8 cellular contexts compared by ENCODE assay signal in the genomic region with DNA sequence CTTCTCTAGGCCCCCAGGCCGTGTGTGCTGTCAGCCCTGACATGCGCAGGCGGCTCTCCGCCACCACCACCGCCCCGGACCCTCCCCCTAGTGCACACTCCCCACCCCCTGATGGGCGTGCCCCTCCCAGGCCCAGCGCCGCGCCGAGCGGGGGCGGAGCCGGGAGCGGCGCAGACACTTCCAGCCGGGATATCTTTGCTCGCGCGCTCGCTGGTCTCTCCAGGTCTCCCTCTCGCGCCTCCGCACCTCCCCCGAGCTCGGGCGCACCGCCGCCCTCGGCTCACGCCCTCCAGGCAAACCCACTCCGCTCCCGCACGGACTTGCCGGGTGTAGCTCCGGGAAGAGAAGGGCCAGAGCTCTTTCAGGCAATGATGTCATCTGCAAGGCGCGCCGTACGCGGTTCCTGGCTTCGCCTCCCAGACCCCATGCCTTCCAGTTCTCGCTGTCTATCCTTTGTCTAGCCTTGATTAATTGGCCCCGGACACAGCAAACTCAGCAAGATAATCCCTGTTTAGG. TPM values are rescaled to one million over a fixed set of nuclear protein-coding genes. Genes with fewer than 3 reads are reported as not detected.
DNase-seq lines count a peak whose midpoint lies in the region; ATAC-seq and TF ChIP-seq lines count a peak whose summit lies in the region.

A gene with protein sequence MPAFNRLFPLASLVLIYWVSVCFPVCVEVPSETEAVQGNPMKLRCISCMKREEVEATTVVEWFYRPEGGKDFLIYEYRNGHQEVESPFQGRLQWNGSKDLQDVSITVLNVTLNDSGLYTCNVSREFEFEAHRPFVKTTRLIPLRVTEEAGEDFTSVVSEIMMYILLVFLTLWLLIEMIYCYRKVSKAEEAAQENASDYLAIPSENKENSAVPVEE (minus strand): TSS at position 59 of the 516 bp plus-strand sequence. CDS start 823 bp downstream, outside the sequence.

- H3K36me3 ChIP-seq in HUES48 (ENCODE audit: control insufficient read depth, insufficient read depth, low read length), result no peaks in the 10 kb centered on the region
- H3K36me3 ChIP-seq in Peyer's patch, result no peaks in the 10 kb centered on the region

- peaks cover 3% of the 10 kb centered on the region for H3K36me3 Mint-ChIP-seq in central memory CD8-positive, alpha-beta T cell (ENCODE audit: insufficient read depth)
- peaks cover 8 to 13% (median 10%) of the 10 kb centered on the region in 3 donors for H3K36me3 Mint-ChIP-seq in immature natural killer cell

- TF ChIP-seq CTCF in Peyer's patch (IDR thresholded peaks at IDR 0.05), result no peak

- H3K4me3 ChIP-seq in HUES48 (ENCODE audit: low read depth, low read length), result peak within 1 kb of the TSS; percentile 79
- H3K4me3 ChIP-seq in Peyer's patch, result peak within 1 kb of the TSS; percentile 25 to 63 (median 48)
- H3K4me3 ChIP-seq in skeletal muscle cell (ENCODE audit: low read depth, low read length), result peak within 1 kb of the TSS; percentile 68

- peaks cover 11% of the 10 kb centered on the region for H3K4me1 Mint-ChIP-seq in central memory CD8-positive, alpha-beta T cell
- peaks cover 23 to 28% of the 10 kb centered on the region in 2 donors for H3K4me1 Mint-ChIP-seq in immature natural killer cell

- H3K27me3 ChIP-seq in HUES48 (ENCODE audit: control insufficient read depth, insufficient read depth, low read length) (peaks cover 42% of the 10 kb centered on the region), Peyer's patch (no peaks in the 10 kb centered on the region)

- no peak for ATAC-seq in central memory CD8-positive, alpha-beta T cell (replicated peaks; ENCODE audit: extremely low read depth, poor library complexity, severe bottlenecking)
- no peak for ATAC-seq in HG03097 (IDR thresholded peaks at IDR 0.05; ENCODE audit: low FRiP score, unreplicated experiment)
- ATAC-seq in HG03139 (IDR thresholded peaks at IDR 0.05; ENCODE audit: unreplicated experiment), result no peak

- peaks cover 16% of the 10 kb centered on the region for H3K9me3 Mint-ChIP-seq in central memory CD8-positive, alpha-beta T cell
- peaks cover 0 to 15% (median 7%) of the 10 kb centered on the region in 6 donors for H3K9me3 Mint-ChIP-seq in immature natural killer cell

- H3K4me1 ChIP-seq in HUES48 (ENCODE audit: control insufficient read depth, insufficient read depth, low read length) (peaks cover 7% of the 10 kb centered on the region), Peyer's patch (peaks cover 0 to 10% (median 5%) of the 10 kb centered on the region in 4 donors)

- no peak for TF ChIP-seq POLR2A in Peyer's patch (IDR thresholded peaks at IDR 0.05)

- H3K9me3 ChIP-seq in HUES48 (ENCODE audit: control insufficient read depth, insufficient read depth, low read length), result no peaks in the 10 kb centered on the region
- H3K9me3 ChIP-seq in Peyer's patch, result no peaks in the 10 kb centered on the region

- peak within 1 kb of the TSS; percentile 78 for H3K9ac ChIP-seq in HUES48 (ENCODE audit: low read depth, low read length)

- no peak within 1 kb of the TSS for H3K27ac Mint-ChIP-seq in central memory CD8-positive, alpha-beta T cell (ENCODE audit: low read depth)
- no peak within 1 kb of the TSS for H3K27ac Mint-ChIP-seq in immature natural killer cell

- DNase-seq in DMS79 treated with DMSO at 0.1 percent for 48 hours (lab: John Stamatoyannopoulos, UW), result peak; percentile 87
- DNase-seq in Peyer's patch, result peak in 2 of 3 donors; percentile 61 to 74
- no peak for DNase-seq in central memory CD8-positive, alpha-beta T cell (ENCODE audit: low spot score in 2 of 2)
- no peak for DNase-seq in immature natural killer cell
- peak; percentile 26 for DNase-seq in skeletal muscle cell (ENCODE audit: low read depth)

- peak within 1 kb of the TSS; percentile 49 for H3K4me3 Mint-ChIP-seq in central memory CD8-positive, alpha-beta T cell
- H3K4me3 Mint-ChIP-seq in immature natural killer cell, result peak within 1 kb of the TSS; percentile 60 to 79 (median 71)

- peak within 1 kb of the TSS; percentile 74 for H3K27ac ChIP-seq in HUES48 (ENCODE audit: low read depth, low read length)
- peak within 1 kb of the TSS in 1 of 4 donors; percentile 47 for H3K27ac ChIP-seq in Peyer's patch

- H3K27me3 Mint-ChIP-seq in central memory CD8-positive, alpha-beta T cell, result peaks cover 40% of the 10 kb centered on the region
- H3K27me3 Mint-ChIP-seq in immature natural killer cell (ENCODE audit: low read depth in 3 of 3), result peaks cover 9 to 33% (median 26%) of the 10 kb centered on the region in 3 donors

RNA-seq across cellular contexts. Expression of the gene that starts here (rescaled TPM):
- 1 to 10 TPM in 2 of 4 donors, under 1 TPM in 2; 0.80 to 4.4 (median 1.3) TPM for total RNA-seq in Peyer's patch
- polyA plus RNA-seq in immature natural killer cell, result not detected

Comparison
In these comparisons a context has a peak if more than half of its experiments do, and no peak if none do; other contexts are left out.
1. DNase-seq: peak in DMS79 treated with DMSO at 0.1 percent for 48 hours (single experiment), Peyer's patch (2 of 3) and skeletal muscle cell (single experiment); none in central memory CD8-positive, alpha-beta T cell (0 of 2) and immature natural killer cell (0 of 3).
2. Peak in every context shown above with its lines, with median percentiles within 50 percentile points of each other: H3K4me3 ChIP-seq.